Comparison of ENCODE assay signal across 8 cellular contexts in genomic region chr16:11354733-11355574, GRCh38. TPM values are rescaled to one million over a fixed set of nuclear protein-coding genes. Genes with fewer than 3 reads are reported as not detected.
DNase-seq lines count a peak whose midpoint lies in the region; ATAC-seq and TF ChIP-seq lines count a peak whose summit lies in the region.

No MANE protein-coding gene starts in this region.

- H3K36me3 ChIP-seq in DND-41 (ENCODE audit: insufficient read depth, low read length) (peaks cover 37% of the 10 kb centered on the region), vagina (no peaks in the 10 kb centered on the region)

- no peaks in the 10 kb centered on the region for H3K9me3 Mint-ChIP-seq in activated T-cell treated with anti-CD3 and anti-CD28 coated beads, Interleukin-2, amount 50 U/mL, for 24 hours
- peaks cover 3% of the 10 kb centered on the region for H3K9me3 Mint-ChIP-seq in mesothelial cell of epicardium

- H3K4me1 ChIP-seq in DND-41 (ENCODE audit: insufficient read depth, low read length) (peaks cover 35% of the 10 kb centered on the region), vagina (peaks cover 67% of the 10 kb centered on the region)

- peak overlapping the region; percentile 21 for H3K9ac ChIP-seq in DND-41 (ENCODE audit: low read depth, low read length)

- peaks cover 37% of the 10 kb centered on the region for H3K79me2 ChIP-seq in DND-41 (ENCODE audit: insufficient read depth, low read length)

- peak overlapping the region; percentile 43 for H3K4me2 ChIP-seq in DND-41 (ENCODE audit: insufficient read depth, low read length)

- H3K27me3 ChIP-seq in DND-41 (ENCODE audit: insufficient read depth, low read length, poor library complexity) (no peaks in the 10 kb centered on the region), vagina (no peaks in the 10 kb centered on the region)

- no peak overlapping the region for H2AFZ ChIP-seq in DND-41 (ENCODE audit: low read depth, low read length)

- H3K27ac Mint-ChIP-seq in activated T-cell treated with anti-CD3 and anti-CD28 coated beads, Interleukin-2, amount 50 U/mL, for 24 hours = peak overlapping the region; percentile 98
- H3K27ac Mint-ChIP-seq in mesothelial cell of epicardium = peak overlapping the region; percentile 88

- H3K27me3 Mint-ChIP-seq in activated T-cell treated with anti-CD3 and anti-CD28 coated beads, Interleukin-2, amount 50 U/mL, for 24 hours = peaks cover 7% of the 10 kb centered on the region
- no peaks in the 10 kb centered on the region for H3K27me3 Mint-ChIP-seq in mesothelial cell of epicardium (ENCODE audit: low read depth)

- H3K36me3 Mint-ChIP-seq in activated T-cell treated with anti-CD3 and anti-CD28 coated beads, Interleukin-2, amount 50 U/mL, for 24 hours (ENCODE audit: low read depth) = peaks cover 40% of the 10 kb centered on the region
- H3K36me3 Mint-ChIP-seq in mesothelial cell of epicardium = no peaks in the 10 kb centered on the region

- H3K27ac ChIP-seq in DND-41 (ENCODE audit: low read length) (peak overlapping the region; percentile 70), vagina (peak overlapping the region; percentile 65)

- peaks cover 61% of the 10 kb centered on the region for H4K20me1 ChIP-seq in DND-41 (ENCODE audit: insufficient read depth, low read length)

- ATAC-seq in DND-41 (ENCODE audit: insufficient read depth, low read depth) (peak; percentile 87), GM21723 (IDR thresholded peaks at IDR 0.05; ENCODE audit: unreplicated experiment) (peak; percentile 64)

- peak overlapping the region; percentile 75 for H3K4me3 Mint-ChIP-seq in activated T-cell treated with anti-CD3 and anti-CD28 coated beads, Interleukin-2, amount 50 U/mL, for 24 hours
- no peak overlapping the region for H3K4me3 Mint-ChIP-seq in mesothelial cell of epicardium

- intact Hi-C loops in vagina (cut with DNase I) = loop anchor here (5.0 kb wide), 2 partner anchors 98 to 393 kb away; partner anchors contain the start of gene SOCS1

- H3K4me1 Mint-ChIP-seq in activated T-cell treated with anti-CD3 and anti-CD28 coated beads, Interleukin-2, amount 50 U/mL, for 24 hours (ENCODE audit: low read depth) = peaks cover 65% of the 10 kb centered on the region
- peaks cover 59% of the 10 kb centered on the region for H3K4me1 Mint-ChIP-seq in mesothelial cell of epicardium

- H3K9me3 ChIP-seq in DND-41 (ENCODE audit: insufficient read depth, low read length, severe bottlenecking) = no peaks in the 10 kb centered on the region
- H3K9me3 ChIP-seq in vagina = no peaks in the 10 kb centered on the region

- H3K4me3 ChIP-seq in DND-41 (ENCODE audit: low read depth in 1 of 2, low read length in 2 of 2) (peak overlapping the region in 1 of 2 experiments; percentile 12; a peak in 1 of 4 replicates), vagina (no peak overlapping the region)

- TF ChIP-seq POLR2A in vagina (IDR thresholded peaks at IDR 0.05) = no peak

- DNase-seq in DND-41 (peak; percentile 87), MV-4-11 (lab: John Stamatoyannopoulos, UW) (peak; percentile 98), mesothelial cell of epicardium (ENCODE audit: low spot score in 2 of 2, unreplicated experiment in 2 of 2) (no peak), vagina (ENCODE audit: extremely low spot score in 2 of 2) (no peak), amniotic stem cell (lab: John Stamatoyannopoulos, UW) (no peak), OCI-M2 (lab: John Stamatoyannopoulos, UW; ENCODE audit: unreplicated experiment) (no peak)
- peak; percentile 79 for DNase-seq in activated T-cell treated with anti-CD3 and anti-CD28 coated beads, Interleukin-2, amount 50 U/mL, for 24 hours

- TF ChIP-seq CTCF in DND-41 (IDR thresholded peaks at IDR 0.05; ENCODE audit: borderline replicate concordance, extremely low read depth, low read length, poor library complexity, severe bottlenecking) = peak; percentile 44
- no peak for TF ChIP-seq CTCF in mesothelial cell of epicardium (IDR thresholded peaks at IDR 0.05; ENCODE audit: unreplicated experiment)
- no peak for TF ChIP-seq CTCF in vagina (IDR thresholded peaks at IDR 0.05)

RNA-seq across cellular contexts. Expression of gene RMI2, which starts 9.7 kb away (rescaled TPM):
- total RNA-seq in mesothelial cell of epicardium = 18.6 to 22.4 TPM (median 19.1 TPM) in 3 replicates
- 0.74 TPM for total RNA-seq in vagina

Comparison
In these comparisons a context has a peak if more than half of its experiments do, and no peak if none do; other contexts are left out.
1. DNase-seq: peak in DND-41 (single experiment), MV-4-11 (single experiment) and activated T-cell treated with anti-CD3 and anti-CD28 coated beads, Interleukin-2, amount 50 U/mL, for 24 hours (single experiment); none in mesothelial cell of epicardium (0 of 2), vagina (0 of 2), amniotic stem cell (single experiment) and OCI-M2 (single experiment).
2. RNA of gene RMI2, which starts 9.7 kb away (total RNA-seq): 18.6 to 22.4 TPM in mesothelial cell of epicardium; 0.74 TPM in vagina (single experiment); every median in the first group is over 10 times any median in the second.